ENCODE assay signal across 16 cellular contexts in genomic region chr6:3009930-3010329, GRCh38.
"Had no signal": no experiment of that assay in that cellular context is flagged by ENCODE, and none has a peak within 500 bp of the region (broad histone marks: within the 10 kb centered on the region; RNA-seq: fewer than 3 reads in every experiment).

No MANE protein-coding gene starts in this region.

- H3K27me3 ChIP-seq: gastrocnemius medialis, heart right ventricle, left lung, thyroid gland had no signal

- H3K9me3 ChIP-seq: gastrocnemius medialis, thyroid gland had no signal

- DNase-seq: activated CD4-positive, alpha-beta T cell treated with anti-CD3 and anti-CD28 coated beads, Interleukin-2, amount 50 U/mL, for 48 hours; activated CD8-positive, alpha-beta memory T cell treated with anti-CD3 and anti-CD28 coated beads, Interleukin-2, amount 10 ng/mL, durations not matched to agents 7 days and 5 days; activated naive CD4-positive, alpha-beta T cell treated with anti-CD3 and anti-CD28 coated beads, Interleukin-2, amount 50 U/mL, for 16 hours; activated T-cell treated with anti-CD3 and anti-CD28 coated beads, Interleukin-2, amount 50 U/mL, for 1 hour; central memory CD4-positive, alpha-beta T cell; effector memory CD4-positive, alpha-beta T cell; gastrocnemius medialis; heart right ventricle; left lung; mammary epithelial cell; naive thymus-derived CD4-positive, alpha-beta T cell; stimulated activated CD4-positive, alpha-beta T cell treated with anti-CD3 and anti-CD28 coated beads, Interleukin-2, amount 100 ng/mL, for 48 hours; thyroid gland had no signal

- H3K27me3 Mint-ChIP-seq: activated CD8-positive, alpha-beta memory T cell treated with anti-CD3 and anti-CD28 coated beads, Interleukin-2, amount 10 ng/mL, durations not matched to agents 7 days and 5 days; naive thymus-derived CD4-positive, alpha-beta T cell; stimulated activated memory B cell treated with anti-CD40 and anti-IgM and Interleukin-4, amounts not matched to agents 10 μg/mL and 1 μg/mL and 100 μg/mL, for 72 hours had no signal

- H3K27ac ChIP-seq: gastrocnemius medialis, heart right ventricle, thyroid gland, VCaP had no signal

- H3K27ac Mint-ChIP-seq: activated CD8-positive, alpha-beta memory T cell treated with anti-CD3 and anti-CD28 coated beads, Interleukin-2, amount 10 ng/mL, durations not matched to agents 7 days and 5 days; activated T-helper 2 cell treated with anti-CD3 and anti-CD28 coated beads, Interferon-gamma antibody, Interleukin-2, Interleukin-4, amounts not matched to agents 10 μg/mL and 5 μg/mL and 100 μg/mL, durations not matched to agents 14 hours and 24 hours and 36 hours; naive thymus-derived CD4-positive, alpha-beta T cell; stimulated activated memory B cell treated with anti-CD40 and anti-IgM and Interleukin-4, amounts not matched to agents 10 μg/mL and 1 μg/mL and 100 μg/mL, for 72 hours had no signal

- H3K4me1 ChIP-seq: gastrocnemius medialis, thyroid gland had no signal

- H3K4me3 ChIP-seq: gastrocnemius medialis, heart right ventricle, left lung, thyroid gland had no signal

- ATAC-seq: activated CD8-positive, alpha-beta memory T cell treated with anti-CD3 and anti-CD28 coated beads, Interleukin-2, amount 10 ng/mL, durations not matched to agents 7 days and 5 days; gastrocnemius medialis; heart right ventricle; left lung; naive thymus-derived CD4-positive, alpha-beta T cell; stimulated activated memory B cell treated with anti-CD40 and anti-IgM and Interleukin-4, amounts not matched to agents 10 μg/mL and 1 μg/mL and 100 μg/mL, for 72 hours had no signal

- H3K4me3 Mint-ChIP-seq: activated CD8-positive, alpha-beta memory T cell treated with anti-CD3 and anti-CD28 coated beads, Interleukin-2, amount 10 ng/mL, durations not matched to agents 7 days and 5 days; naive thymus-derived CD4-positive, alpha-beta T cell; stimulated activated memory B cell treated with anti-CD40 and anti-IgM and Interleukin-4, amounts not matched to agents 10 μg/mL and 1 μg/mL and 100 μg/mL, for 72 hours had no signal
